ENCODE assay signal across 19 cellular contexts in genomic region chrX:63751481-63751880, GRCh38. TPM values are rescaled to one million over a fixed set of nuclear protein-coding genes. Genes with fewer than 3 reads are reported as not detected.
DNase-seq lines count a peak whose midpoint lies in the region; TF ChIP-seq lines count a peak whose summit lies in the region.
"Had no signal": no experiment of that assay in that cellular context is flagged by ENCODE, and none has a peak within 500 bp of the region (broad histone marks: within the 10 kb centered on the region; RNA-seq: fewer than 3 reads in every experiment).

No MANE protein-coding gene starts in this region.

- H2BK15ac ChIP-seq in mesenchymal stem cell (ENCODE audit: low read depth, poor library complexity, severe bottlenecking): no peak overlapping the region

- peaks cover 0 to 4% (median 0%) of the 10 kb centered on the region in 3 donors for H3K36me3 Mint-ChIP-seq in immature natural killer cell
- no peaks in the 10 kb centered on the region for H3K36me3 Mint-ChIP-seq in type B pancreatic cell

- H3K27me3 Mint-ChIP-seq in immature natural killer cell (ENCODE audit: low read depth in 3 of 3) (peaks cover 8 to 10% (median 8%) of the 10 kb centered on the region in 3 donors), type B pancreatic cell (no peaks in the 10 kb centered on the region)
- H3K27me3 Mint-ChIP-seq: activated CD4-positive, alpha-beta T cell treated with anti-CD3 and anti-CD28 coated beads for 36 hours had no signal

- WGBS in mesenchymal stem cell: 100% methylated on average over 1 of the region's 2 CpGs

- no peaks in the 10 kb centered on the region for H3K36me3 ChIP-seq in ascending aorta
- H3K36me3 ChIP-seq in effector memory CD4-positive, alpha-beta T cell (ENCODE audit: control insufficient read depth, insufficient read depth, low read length): no peaks in the 10 kb centered on the region
- H3K36me3 ChIP-seq in mesenchymal stem cell (ENCODE audit: control insufficient read depth in 1 of 2, insufficient read depth in 2 of 2, low read depth in 1 of 2, low read length in 2 of 2): no peaks in the 10 kb centered on the region
- H3K36me3 ChIP-seq: left ventricle myocardium inferior, MG63, right atrium auricular region had no signal

- no peak overlapping the region for H3K4ac ChIP-seq in mesenchymal stem cell (ENCODE audit: low read depth in 1 of 2, low read length in 2 of 2)

- TF ChIP-seq CTCF in ascending aorta (IDR thresholded peaks at IDR 0.05): no peak
- peak; percentile 34 for TF ChIP-seq CTCF in type B pancreatic cell (conservative IDR thresholded peaks at IDR 0.05)

- H3K9ac ChIP-seq in mesenchymal stem cell (ENCODE audit: low read length): no peak overlapping the region
- H3K9ac ChIP-seq: GM23248 had no signal

- H3K4me1 Mint-ChIP-seq in immature natural killer cell (peaks cover 67 to 68% of the 10 kb centered on the region in 2 donors), type B pancreatic cell (ENCODE audit: unreplicated experiment) (peaks cover 9% of the 10 kb centered on the region)

- peak overlapping the region; percentile 11 to 96 (median 23) for H3K4me3 Mint-ChIP-seq in immature natural killer cell
- H3K4me3 Mint-ChIP-seq in type B pancreatic cell: peak overlapping the region; percentile 52
- H3K4me3 Mint-ChIP-seq: activated CD4-positive, alpha-beta T cell treated with anti-CD3 and anti-CD28 coated beads for 36 hours had no signal

- no peak overlapping the region for H4K8ac ChIP-seq in mesenchymal stem cell (ENCODE audit: low read length)

- H2AFZ ChIP-seq in mesenchymal stem cell (ENCODE audit: low read depth, low read length): no peak overlapping the region
- H2AFZ ChIP-seq: GM23248 had no signal

- H2BK12ac ChIP-seq in mesenchymal stem cell (ENCODE audit: low read length in 2 of 2): no peak overlapping the region

- H3K27ac ChIP-seq in ascending aorta (peak overlapping the region; percentile 48 to 91), mesenchymal stem cell (ENCODE audit: low read length, poor library complexity, severe bottlenecking) (no peak overlapping the region)
- H3K27ac ChIP-seq in effector memory CD4-positive, alpha-beta T cell (ENCODE audit: insufficient read depth, low read length, poor library complexity, severe bottlenecking): no peak overlapping the region
- H3K27ac ChIP-seq: GM23248, testis had no signal

- no peak overlapping the region for H2BK5ac ChIP-seq in mesenchymal stem cell (ENCODE audit: low read depth, low read length, poor library complexity, severe bottlenecking)

- H3K9me3 Mint-ChIP-seq in immature natural killer cell (peaks cover 0 to 2% (median 0%) of the 10 kb centered on the region in 6 donors), type B pancreatic cell (no peaks in the 10 kb centered on the region)

- no peak overlapping the region for H4K91ac ChIP-seq in mesenchymal stem cell (ENCODE audit: low read length)

- no peak overlapping the region for H2BK120ac ChIP-seq in mesenchymal stem cell (ENCODE audit: low read depth, low read length)

- DNase-seq in NCI-H1417 (lab: John Stamatoyannopoulos, UW): peak in 2 of 3 experiments; percentile 34 to 67
- DNase-seq in NCI-H1417 treated with DMSO at 0.1 percent for 48 hours (lab: John Stamatoyannopoulos, UW): no peak
- DNase-seq in ascending aorta (ENCODE audit: low spot score in 2 of 2): no peak
- DNase-seq in immature natural killer cell: no peak
- DNase-seq in type B pancreatic cell (ENCODE audit: extremely low spot score, unreplicated experiment): no peak
- no peak for DNase-seq in effector memory CD4-positive, alpha-beta T cell
- no peak for DNase-seq in T1000 (lab: John Stamatoyannopoulos, UW)
- DNase-seq in mesenchymal stem cell: no peak
- DNase-seq: activated CD4-positive, alpha-beta T cell treated with anti-CD3 and anti-CD28 coated beads for 36 hours; activated CD8-positive, alpha-beta memory T cell treated with anti-CD3 and anti-CD28 coated beads, Interleukin-2, amount 50 U/mL, for 4 hours; activated naive CD4-positive, alpha-beta T cell; DND-41; GM23248; left ventricle myocardium inferior; MG63; SHP77 treated with DMSO at 0.1 percent for 48 hours; stimulated activated CD4-positive, alpha-beta T cell treated with anti-CD3 and anti-CD28 coated beads, Interleukin-1b, Interleukin-23, amount 100 ng/mL, for 48 hours; testis had no signal

- H3K4me2 ChIP-seq in mesenchymal stem cell (ENCODE audit: low read length, poor library complexity, severe bottlenecking): no peak overlapping the region

- H3K27me3 ChIP-seq in ascending aorta (no peaks in the 10 kb centered on the region), mesenchymal stem cell (ENCODE audit: control insufficient read depth in 1 of 2, insufficient read depth in 1 of 2, low read length in 2 of 2) (peaks cover 0 to 2% of the 10 kb centered on the region in 2 experiments)
- H3K27me3 ChIP-seq in effector memory CD4-positive, alpha-beta T cell (replicated peaks; ENCODE audit: control insufficient read depth, insufficient read depth, low read length, poor library complexity, severe bottlenecking): no peaks in the 10 kb centered on the region
- H3K27me3 ChIP-seq: MG63, right atrium auricular region, testis had no signal

- H3K79me1 ChIP-seq in mesenchymal stem cell (replicated peaks; ENCODE audit: low read length, poor library complexity, severe bottlenecking): peaks cover 11% of the 10 kb centered on the region

- H3K23ac ChIP-seq in mesenchymal stem cell (ENCODE audit: low read length in 2 of 2): no peak overlapping the region

- H3K27ac Mint-ChIP-seq in immature natural killer cell: peak overlapping the region in 2 of 6 donors; percentile 14 to 33
- H3K27ac Mint-ChIP-seq in type B pancreatic cell: peak overlapping the region; percentile 46
- H3K27ac Mint-ChIP-seq: activated CD4-positive, alpha-beta T cell treated with anti-CD3 and anti-CD28 coated beads for 36 hours had no signal

- intact Hi-C loops in ascending aorta (cut with DNase I): loop anchor here (5.0 kb wide), 2 partner anchors 94 to 171 kb away; no protein-coding TSS in a partner anchor

- no peaks in the 10 kb centered on the region for H3K9me3 ChIP-seq in ascending aorta
- no peaks in the 10 kb centered on the region for H3K9me3 ChIP-seq in effector memory CD4-positive, alpha-beta T cell (ENCODE audit: control insufficient read depth, low read length)
- H3K9me3 ChIP-seq in mesenchymal stem cell (ENCODE audit: control insufficient read depth, low read length): no peaks in the 10 kb centered on the region
- H3K9me3 ChIP-seq: left ventricle myocardium inferior, MG63, right atrium auricular region, testis had no signal

- no peak overlapping the region for H2AK5ac ChIP-seq in mesenchymal stem cell (ENCODE audit: low read length, severe bottlenecking)

- H3K4me3 ChIP-seq in ascending aorta: peak overlapping the region in 1 of 2 donors; percentile 71
- H3K4me3 ChIP-seq in effector memory CD4-positive, alpha-beta T cell (ENCODE audit: insufficient read depth, low read depth, low read length, poor library complexity, severe bottlenecking): no peak overlapping the region
- H3K4me3 ChIP-seq in mesenchymal stem cell (ENCODE audit: insufficient read depth in 1 of 2, low read depth in 1 of 2, low read length in 2 of 2): no peak overlapping the region
- H3K4me3 ChIP-seq: GM23248, MG63, testis had no signal

- H3K18ac ChIP-seq in mesenchymal stem cell (ENCODE audit: low read depth in 1 of 2, low read length in 2 of 2): no peak overlapping the region

- H3K14ac ChIP-seq in mesenchymal stem cell (ENCODE audit: low read length in 2 of 2): no peak overlapping the region

- H3K4me1 ChIP-seq in ascending aorta: peaks cover 0 to 5% of the 10 kb centered on the region in 2 donors
- peaks cover 2% of the 10 kb centered on the region for H3K4me1 ChIP-seq in effector memory CD4-positive, alpha-beta T cell (ENCODE audit: control insufficient read depth, insufficient read depth, low read length, poor library complexity, severe bottlenecking)
- peaks cover 1% of the 10 kb centered on the region for H3K4me1 ChIP-seq in mesenchymal stem cell (ENCODE audit: control insufficient read depth, insufficient read depth, low read depth, low read length)
- H3K4me1 ChIP-seq: testis had no signal

RNA-seq across cellular contexts. Expression of gene ARHGEF9, which starts 33.5 kb away (rescaled TPM):
- total RNA-seq in ascending aorta: 28.6 TPM
- polyA plus RNA-seq in immature natural killer cell: 10 to 100 TPM; 13.3 to 21.2 (median 15.5) TPM
- total RNA-seq in type B pancreatic cell (ENCODE audit: low replicate concordance): 22.6 and 37.0 TPM in 2 replicates
- 18.5 TPM for polyA plus RNA-seq in mesenchymal stem cell (2013, experiment 1 of 2)
- 19.2 TPM for polyA plus RNA-seq in mesenchymal stem cell (2013, experiment 2 of 2)

Comparison
In these comparisons a context has a peak if more than half of its experiments do, and no peak if none do; other contexts are left out.
1. DNase-seq: peak in NCI-H1417 (2 of 3); none in NCI-H1417 treated with DMSO at 0.1 percent for 48 hours (single experiment), ascending aorta (0 of 2), immature natural killer cell (0 of 3), type B pancreatic cell (single experiment), effector memory CD4-positive, alpha-beta T cell (0 of 3), T1000 (single experiment) and mesenchymal stem cell (single experiment).
2. H3K27ac ChIP-seq: peak in ascending aorta (2 of 2); none in effector memory CD4-positive, alpha-beta T cell (single experiment) and mesenchymal stem cell (single experiment).